In the genomic region with DNA sequence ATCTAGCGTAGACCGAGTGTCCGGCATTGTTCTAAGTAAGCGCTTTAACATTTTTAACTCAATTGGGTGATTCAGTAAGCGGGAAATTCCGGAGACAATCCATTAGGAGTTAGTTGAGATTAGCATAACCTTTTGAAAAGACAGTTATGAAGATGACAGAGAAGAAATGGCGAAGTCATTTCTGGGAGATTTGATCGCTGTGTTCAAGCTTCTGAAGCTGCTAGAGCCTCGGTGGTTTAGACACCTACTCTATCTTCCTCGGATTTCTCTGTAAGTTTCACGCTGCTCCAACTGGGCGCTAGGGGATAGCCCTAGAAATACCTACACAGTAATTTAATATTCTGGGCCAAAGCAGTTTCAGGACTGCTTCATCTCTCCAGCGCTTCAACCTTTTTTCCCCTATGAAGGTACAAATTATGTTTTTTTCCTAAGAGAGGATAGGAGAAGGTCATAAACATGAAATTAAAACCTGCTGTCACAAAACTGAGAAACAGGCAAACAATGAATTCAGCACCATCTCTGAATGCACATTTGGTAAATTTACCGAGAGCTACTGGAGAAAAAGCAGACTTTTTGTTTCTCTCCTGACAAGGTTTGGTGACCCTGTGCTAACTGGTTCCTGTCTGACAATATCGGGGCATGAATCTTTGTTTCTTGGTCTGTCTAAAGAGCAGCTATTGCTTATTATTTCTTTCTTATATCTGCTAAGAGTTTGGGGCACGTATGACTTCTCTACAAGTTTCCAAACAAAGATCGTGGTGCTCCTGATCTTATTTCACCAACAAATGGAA, we compare ENCODE assay signal across 1 cellular context.
A peak's percentile ranks its signal among the peaks of the same experiment; 100 is the strongest.
TF ChIP-seq lines count a peak whose summit lies in the region.

No MANE protein-coding gene starts in this region.

TF ChIP-seq in K562, 482 proteins besides CTCF, POLR2A, EP300 and RAD21 (continued from another document and continues in another):
- TF ChIP-seq, protein P1, sequence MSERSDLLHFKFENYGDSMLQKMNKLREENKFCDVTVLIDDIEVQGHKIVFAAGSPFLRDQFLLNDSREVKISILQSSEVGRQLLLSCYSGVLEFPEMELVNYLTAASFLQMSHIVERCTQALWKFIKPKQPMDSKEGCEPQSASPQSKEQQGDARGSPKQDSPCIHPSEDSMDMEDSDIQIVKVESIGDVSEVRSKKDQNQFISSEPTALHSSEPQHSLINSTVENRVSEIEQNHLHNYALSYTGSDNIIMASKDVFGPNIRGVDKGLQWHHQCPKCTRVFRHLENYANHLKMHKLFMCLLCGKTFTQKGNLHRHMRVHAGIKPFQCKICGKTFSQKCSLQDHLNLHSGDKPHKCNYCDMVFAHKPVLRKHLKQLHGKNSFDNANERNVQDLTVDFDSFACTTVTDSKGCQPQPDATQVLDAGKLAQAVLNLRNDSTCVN (CRISPR knock-in tag; IDR thresholded peaks at IDR 0.05): no peak
- TF ChIP-seq SRSF1 (IDR thresholded peaks at IDR 0.05; ENCODE audit: low read depth, low read length) (no peak), TRIM24 (IDR thresholded peaks at IDR 0.05) (no peak), ZNF695 (CRISPR knock-in tag; IDR thresholded peaks at IDR 0.05) (no peak), CREM (IDR thresholded peaks at IDR 0.05; ENCODE audit: low read depth) (0 out of 2 replicates have a peak, but pooled peaks have one; percentile 3), NR2C1 (IDR thresholded peaks at IDR 0.05) (0 out of 2 replicates have a peak, but pooled peaks have one; percentile 24), NR2C1 (tag; IDR thresholded peaks at IDR 0.05) (0 out of 2 replicates have a peak, but pooled peaks have one; percentile 4), ZBTB7A (IDR thresholded peaks at IDR 0.05; ENCODE audit: borderline replicate concordance, control insufficient read depth, low read depth, low read length) (no peak), ZNF24 (IDR thresholded peaks at IDR 0.05) (no peak), NFE2 (IDR thresholded peaks at IDR 0.05; ENCODE audit: low read depth) (peak; percentile 57; the same call in 1 of the 2 replicates), ZNF778 (CRISPR knock-in tag; IDR thresholded peaks at IDR 0.05) (no peak), ILK (tag; IDR thresholded peaks at IDR 0.05; ENCODE audit: borderline replicate concordance, low read depth) (no peak), SRF (CRISPR knock-in tag; IDR thresholded peaks at IDR 0.05) (0 out of 4 replicates have a peak, but pooled peaks of 1 of the 2 experiments have one; percentile 11), ZFP1 (CRISPR knock-in tag; IDR thresholded peaks at IDR 0.05) (0 out of 2 replicates have a peak, but pooled peaks have one; percentile 1), RBFOX2 (IDR thresholded peaks at IDR 0.05; ENCODE audit: low read depth, low read length) (peak; percentile 46), EGR1 (conservative IDR thresholded peaks at IDR 0.05) (no peak), PHF8 (IDR thresholded peaks at IDR 0.05; ENCODE audit: borderline replicate concordance, low read length) (peak; percentile 41; the same call in 1 of the 2 replicates), CBFB (CRISPR knock-in tag; IDR thresholded peaks at IDR 0.05) (no peak), CBFA2T2 (conservative IDR thresholded peaks at IDR 0.05) (no peak), ARHGAP35 (IDR thresholded peaks at IDR 0.05; ENCODE audit: partially characterized antibody) (no peak), ZNF780A (CRISPR knock-in tag; IDR thresholded peaks at IDR 0.05) (no peak), GTF2F1 (IDR thresholded peaks at IDR 0.05; ENCODE audit: low read depth, low read length) (no peak), E2F3 (CRISPR knock-in tag; IDR thresholded peaks at IDR 0.05) (no peak)
- TF ChIP-seq, protein P2, sequence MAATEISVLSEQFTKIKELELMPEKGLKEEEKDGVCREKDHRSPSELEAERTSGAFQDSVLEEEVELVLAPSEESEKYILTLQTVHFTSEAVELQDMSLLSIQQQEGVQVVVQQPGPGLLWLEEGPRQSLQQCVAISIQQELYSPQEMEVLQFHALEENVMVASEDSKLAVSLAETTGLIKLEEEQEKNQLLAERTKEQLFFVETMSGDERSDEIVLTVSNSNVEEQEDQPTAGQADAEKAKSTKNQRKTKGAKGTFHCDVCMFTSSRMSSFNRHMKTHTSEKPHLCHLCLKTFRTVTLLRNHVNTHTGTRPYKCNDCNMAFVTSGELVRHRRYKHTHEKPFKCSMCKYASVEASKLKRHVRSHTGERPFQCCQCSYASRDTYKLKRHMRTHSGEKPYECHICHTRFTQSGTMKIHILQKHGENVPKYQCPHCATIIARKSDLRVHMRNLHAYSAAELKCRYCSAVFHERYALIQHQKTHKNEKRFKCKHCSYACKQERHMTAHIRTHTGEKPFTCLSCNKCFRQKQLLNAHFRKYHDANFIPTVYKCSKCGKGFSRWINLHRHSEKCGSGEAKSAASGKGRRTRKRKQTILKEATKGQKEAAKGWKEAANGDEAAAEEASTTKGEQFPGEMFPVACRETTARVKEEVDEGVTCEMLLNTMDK (IDR thresholded peaks at IDR 0.05; ENCODE audit: borderline replicate concordance, insufficient read depth, low read depth, low read length, poor library complexity, severe bottlenecking): peak; percentile 18
- TF ChIP-seq, protein P3, sequence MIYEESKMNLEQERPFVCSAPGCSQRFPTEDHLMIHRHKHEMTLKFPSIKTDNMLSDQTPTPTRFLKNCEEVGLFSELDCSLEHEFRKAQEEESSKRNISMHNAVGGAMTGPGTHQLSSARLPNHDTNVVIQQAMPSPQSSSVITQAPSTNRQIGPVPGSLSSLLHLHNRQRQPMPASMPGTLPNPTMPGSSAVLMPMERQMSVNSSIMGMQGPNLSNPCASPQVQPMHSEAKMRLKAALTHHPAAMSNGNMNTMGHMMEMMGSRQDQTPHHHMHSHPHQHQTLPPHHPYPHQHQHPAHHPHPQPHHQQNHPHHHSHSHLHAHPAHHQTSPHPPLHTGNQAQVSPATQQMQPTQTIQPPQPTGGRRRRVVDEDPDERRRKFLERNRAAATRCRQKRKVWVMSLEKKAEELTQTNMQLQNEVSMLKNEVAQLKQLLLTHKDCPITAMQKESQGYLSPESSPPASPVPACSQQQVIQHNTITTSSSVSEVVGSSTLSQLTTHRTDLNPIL (CRISPR knock-in tag; IDR thresholded peaks at IDR 0.05): 0 out of 2 replicates have a peak, but pooled peaks have one; percentile 56
- TF ChIP-seq, protein P4, sequence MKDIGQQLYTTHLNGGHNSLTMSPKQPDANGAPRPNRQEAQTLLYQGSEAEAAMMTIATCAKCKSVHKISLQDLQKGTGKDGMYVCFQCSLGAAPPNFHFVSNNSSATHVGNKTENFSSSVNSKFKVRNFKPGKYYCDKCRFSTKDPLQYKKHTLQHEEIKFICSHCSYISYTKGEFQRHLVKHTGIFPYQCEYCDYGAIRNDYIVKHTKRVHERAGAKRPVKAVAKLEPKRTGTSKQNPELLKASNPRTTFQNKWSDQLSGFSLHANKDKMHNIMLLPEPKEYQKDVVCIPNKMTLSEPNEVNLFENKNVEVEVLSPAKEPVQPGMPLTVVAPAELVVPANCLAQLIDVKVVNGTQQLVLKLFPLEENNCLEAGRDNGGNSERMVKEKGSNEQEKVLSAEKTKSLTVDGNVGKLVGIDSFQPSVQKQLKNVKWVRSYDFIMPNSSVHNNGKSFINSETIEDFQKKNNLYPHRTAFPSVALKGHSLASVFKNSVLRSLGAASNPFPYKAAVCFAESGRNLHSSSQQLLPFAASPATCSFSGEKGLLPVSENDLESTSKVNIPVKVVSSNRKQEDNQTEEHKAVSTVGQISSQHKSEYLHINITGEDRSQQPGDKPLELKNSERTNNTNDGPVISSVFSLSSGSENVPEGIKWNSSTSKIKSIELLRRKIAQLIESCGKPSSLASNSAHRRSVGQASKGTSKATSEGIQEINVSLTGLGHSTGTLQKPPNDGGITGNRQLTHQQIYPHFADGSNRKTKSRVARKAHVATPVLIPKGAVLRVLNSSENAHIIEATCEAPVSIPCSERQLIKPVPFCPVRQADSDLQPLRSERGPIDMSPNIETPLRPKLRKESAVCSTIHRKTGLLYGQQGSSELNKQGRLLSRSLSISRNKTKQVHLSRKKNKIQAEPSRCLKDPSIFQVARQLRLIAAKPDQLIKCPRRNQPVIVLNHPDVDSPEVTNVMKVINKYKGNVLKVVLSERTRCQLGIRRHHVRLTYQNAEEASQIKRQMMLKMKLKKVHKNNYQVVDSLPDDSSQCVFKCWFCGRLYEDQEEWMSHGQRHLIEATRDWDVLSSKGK (CRISPR knock-in tag; IDR thresholded peaks at IDR 0.05): no peak
- TF ChIP-seq, protein P5, sequence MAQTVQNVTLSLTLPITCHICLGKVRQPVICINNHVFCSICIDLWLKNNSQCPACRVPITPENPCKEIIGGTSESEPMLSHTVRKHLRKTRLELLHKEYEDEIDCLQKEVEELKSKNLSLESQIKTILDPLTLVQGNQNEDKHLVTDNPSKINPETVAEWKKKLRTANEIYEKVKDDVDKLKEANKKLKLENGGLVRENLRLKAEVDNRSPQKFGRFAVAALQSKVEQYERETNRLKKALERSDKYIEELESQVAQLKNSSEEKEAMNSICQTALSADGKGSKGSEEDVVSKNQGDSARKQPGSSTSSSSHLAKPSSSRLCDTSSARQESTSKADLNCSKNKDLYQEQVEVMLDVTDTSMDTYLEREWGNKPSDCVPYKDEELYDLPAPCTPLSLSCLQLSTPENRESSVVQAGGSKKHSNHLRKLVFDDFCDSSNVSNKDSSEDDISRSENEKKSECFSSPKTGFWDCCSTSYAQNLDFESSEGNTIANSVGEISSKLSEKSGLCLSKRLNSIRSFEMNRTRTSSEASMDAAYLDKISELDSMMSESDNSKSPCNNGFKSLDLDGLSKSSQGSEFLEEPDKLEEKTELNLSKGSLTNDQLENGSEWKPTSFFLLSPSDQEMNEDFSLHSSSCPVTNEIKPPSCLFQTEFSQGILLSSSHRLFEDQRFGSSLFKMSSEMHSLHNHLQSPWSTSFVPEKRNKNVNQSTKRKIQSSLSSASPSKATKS (CRISPR knock-in tag; IDR thresholded peaks at IDR 0.05): no peak
- TF ChIP-seq, protein P6, sequence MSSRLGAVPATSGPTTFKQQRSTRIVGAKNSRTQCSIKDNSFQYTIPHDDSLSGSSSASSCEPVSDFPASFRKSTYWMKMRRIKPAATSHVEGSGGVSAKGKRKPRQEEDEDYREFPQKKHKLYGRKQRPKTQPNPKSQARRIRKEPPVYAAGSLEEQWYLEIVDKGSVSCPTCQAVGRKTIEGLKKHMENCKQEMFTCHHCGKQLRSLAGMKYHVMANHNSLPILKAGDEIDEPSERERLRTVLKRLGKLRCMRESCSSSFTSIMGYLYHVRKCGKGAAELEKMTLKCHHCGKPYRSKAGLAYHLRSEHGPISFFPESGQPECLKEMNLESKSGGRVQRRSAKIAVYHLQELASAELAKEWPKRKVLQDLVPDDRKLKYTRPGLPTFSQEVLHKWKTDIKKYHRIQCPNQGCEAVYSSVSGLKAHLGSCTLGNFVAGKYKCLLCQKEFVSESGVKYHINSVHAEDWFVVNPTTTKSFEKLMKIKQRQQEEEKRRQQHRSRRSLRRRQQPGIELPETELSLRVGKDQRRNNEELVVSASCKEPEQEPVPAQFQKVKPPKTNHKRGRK (tag; IDR thresholded peaks at IDR 0.05): no peak
- TF ChIP-seq, protein P7, sequence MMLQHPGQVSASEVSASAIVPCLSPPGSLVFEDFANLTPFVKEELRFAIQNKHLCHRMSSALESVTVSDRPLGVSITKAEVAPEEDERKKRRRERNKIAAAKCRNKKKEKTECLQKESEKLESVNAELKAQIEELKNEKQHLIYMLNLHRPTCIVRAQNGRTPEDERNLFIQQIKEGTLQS (IDR thresholded peaks at IDR 0.05): no peak
- TF ChIP-seq, protein P7 (CRISPR knock-in tag; conservative IDR thresholded peaks at IDR 0.05): no peak
- TF ChIP-seq, protein P8, sequence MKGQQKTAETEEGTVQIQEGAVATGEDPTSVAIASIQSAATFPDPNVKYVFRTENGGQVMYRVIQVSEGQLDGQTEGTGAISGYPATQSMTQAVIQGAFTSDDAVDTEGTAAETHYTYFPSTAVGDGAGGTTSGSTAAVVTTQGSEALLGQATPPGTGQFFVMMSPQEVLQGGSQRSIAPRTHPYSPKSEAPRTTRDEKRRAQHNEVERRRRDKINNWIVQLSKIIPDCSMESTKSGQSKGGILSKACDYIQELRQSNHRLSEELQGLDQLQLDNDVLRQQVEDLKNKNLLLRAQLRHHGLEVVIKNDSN (CRISPR knock-in tag; IDR thresholded peaks at IDR 0.05): no peak
- TF ChIP-seq, protein P9, sequence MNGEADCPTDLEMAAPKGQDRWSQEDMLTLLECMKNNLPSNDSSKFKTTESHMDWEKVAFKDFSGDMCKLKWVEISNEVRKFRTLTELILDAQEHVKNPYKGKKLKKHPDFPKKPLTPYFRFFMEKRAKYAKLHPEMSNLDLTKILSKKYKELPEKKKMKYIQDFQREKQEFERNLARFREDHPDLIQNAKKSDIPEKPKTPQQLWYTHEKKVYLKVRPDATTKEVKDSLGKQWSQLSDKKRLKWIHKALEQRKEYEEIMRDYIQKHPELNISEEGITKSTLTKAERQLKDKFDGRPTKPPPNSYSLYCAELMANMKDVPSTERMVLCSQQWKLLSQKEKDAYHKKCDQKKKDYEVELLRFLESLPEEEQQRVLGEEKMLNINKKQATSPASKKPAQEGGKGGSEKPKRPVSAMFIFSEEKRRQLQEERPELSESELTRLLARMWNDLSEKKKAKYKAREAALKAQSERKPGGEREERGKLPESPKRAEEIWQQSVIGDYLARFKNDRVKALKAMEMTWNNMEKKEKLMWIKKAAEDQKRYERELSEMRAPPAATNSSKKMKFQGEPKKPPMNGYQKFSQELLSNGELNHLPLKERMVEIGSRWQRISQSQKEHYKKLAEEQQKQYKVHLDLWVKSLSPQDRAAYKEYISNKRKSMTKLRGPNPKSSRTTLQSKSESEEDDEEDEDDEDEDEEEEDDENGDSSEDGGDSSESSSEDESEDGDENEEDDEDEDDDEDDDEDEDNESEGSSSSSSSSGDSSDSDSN (IDR thresholded peaks at IDR 0.05; ENCODE audit: borderline replicate concordance in 1 of 2, low read depth in 2 of 2, low read length in 2 of 2): 0 out of 4 replicates have a peak, but pooled peaks of 1 of the 2 experiments have one; percentile 69
- TF ChIP-seq, protein P10, sequence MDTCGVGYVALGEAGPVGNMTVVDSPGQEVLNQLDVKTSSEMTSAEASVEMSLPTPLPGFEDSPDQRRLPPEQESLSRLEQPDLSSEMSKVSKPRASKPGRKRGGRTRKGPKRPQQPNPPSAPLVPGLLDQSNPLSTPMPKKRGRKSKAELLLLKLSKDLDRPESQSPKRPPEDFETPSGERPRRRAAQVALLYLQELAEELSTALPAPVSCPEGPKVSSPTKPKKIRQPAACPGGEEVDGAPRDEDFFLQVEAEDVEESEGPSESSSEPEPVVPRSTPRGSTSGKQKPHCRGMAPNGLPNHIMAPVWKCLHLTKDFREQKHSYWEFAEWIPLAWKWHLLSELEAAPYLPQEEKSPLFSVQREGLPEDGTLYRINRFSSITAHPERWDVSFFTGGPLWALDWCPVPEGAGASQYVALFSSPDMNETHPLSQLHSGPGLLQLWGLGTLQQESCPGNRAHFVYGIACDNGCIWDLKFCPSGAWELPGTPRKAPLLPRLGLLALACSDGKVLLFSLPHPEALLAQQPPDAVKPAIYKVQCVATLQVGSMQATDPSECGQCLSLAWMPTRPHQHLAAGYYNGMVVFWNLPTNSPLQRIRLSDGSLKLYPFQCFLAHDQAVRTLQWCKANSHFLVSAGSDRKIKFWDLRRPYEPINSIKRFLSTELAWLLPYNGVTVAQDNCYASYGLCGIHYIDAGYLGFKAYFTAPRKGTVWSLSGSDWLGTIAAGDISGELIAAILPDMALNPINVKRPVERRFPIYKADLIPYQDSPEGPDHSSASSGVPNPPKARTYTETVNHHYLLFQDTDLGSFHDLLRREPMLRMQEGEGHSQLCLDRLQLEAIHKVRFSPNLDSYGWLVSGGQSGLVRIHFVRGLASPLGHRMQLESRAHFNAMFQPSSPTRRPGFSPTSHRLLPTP (IDR thresholded peaks at IDR 0.05; ENCODE audit: borderline replicate concordance, extremely low read depth, insufficient read length): no peak
